In genomic region chr7:149714910-149715471, GRCh38 we compare ENCODE assay signal across 8 cellular contexts. TPM values are rescaled to one million over a fixed set of nuclear protein-coding genes. Genes with fewer than 3 reads are reported as not detected.
DNase-seq lines count a peak whose midpoint lies in the region; ATAC-seq and TF ChIP-seq lines count a peak whose summit lies in the region.

No MANE protein-coding gene starts in this region.

- CTCF ChIA-PET in CD8-positive, alpha-beta T cell (lab: Charles Lee) = interaction anchor here (1.6 kb wide), 1 partner anchor 27 kb away, joined by 5 read pairs; no protein-coding TSS in a partner anchor
- CTCF ChIA-PET in PC-9 (lab: Charles Lee) = interaction anchor here (1.5 kb wide), 1 partner anchor 52 kb away, joined by 6 read pairs; no protein-coding TSS in a partner anchor

- no peaks in the 10 kb centered on the region for H3K27me3 Mint-ChIP-seq in CD8-positive, alpha-beta T cell (ENCODE audit: low read depth)
- peaks cover 17% of the 10 kb centered on the region for H3K27me3 Mint-ChIP-seq in GM23338 (ENCODE audit: insufficient read depth, low read depth, poor library complexity)

- POLR2A ChIA-PET in CD8-positive, alpha-beta T cell (lab: Charles Lee) = no interaction called here
- POLR2A ChIA-PET in PC-9 (lab: Charles Lee; ENCODE audit: unreplicated experiment) = interaction anchor here (0.6 kb wide), 1 partner anchor 1654 kb away, joined by 6 read pairs; no protein-coding TSS in a partner anchor

- peak in 4 of 7 experiments; percentile 14 to 54 (median 38) for DNase-seq in CD8-positive, alpha-beta T cell
- DNase-seq in GM23338 (ENCODE audit: low spot score) (no peak), PC-9 (no peak), GM03348 (ENCODE audit: low spot score) (no peak), HT-29 (ENCODE audit: low spot score) (no peak)
- peak; percentile 53 for DNase-seq in central memory CD4-positive, alpha-beta T cell

- peak overlapping the region; percentile 94 for H3K27ac Mint-ChIP-seq in CD8-positive, alpha-beta T cell
- H3K27ac Mint-ChIP-seq in GM23338 = peak overlapping the region; percentile 70; the same call in 1 of the 2 replicates

- H3K27me3 ChIP-seq in CD8-positive, alpha-beta T cell (ENCODE audit: insufficient read depth, low read length) = no peaks in the 10 kb centered on the region
- H3K27me3 ChIP-seq in GM23338 (ENCODE audit: insufficient read depth) (peaks cover 20% of the 10 kb centered on the region), PC-9 (ENCODE audit: insufficient read depth, low read depth) (no peaks in the 10 kb centered on the region), muscle layer of colon (ENCODE audit: control insufficient read depth in 1 of 2, insufficient read depth in 2 of 2, low read length in 2 of 2) (no peaks in the 10 kb centered on the region), thymus (ENCODE audit: control insufficient read depth, insufficient read depth) (no peaks in the 10 kb centered on the region)

- H3K27ac ChIP-seq in CD8-positive, alpha-beta T cell (ENCODE audit: low read depth, low read length) = peak overlapping the region; percentile 30
- no peak overlapping the region for H3K27ac ChIP-seq in GM23338 (ENCODE audit: low read depth)
- no peak overlapping the region for H3K27ac ChIP-seq in PC-9
- H3K27ac ChIP-seq in muscle layer of colon (ENCODE audit: low read depth, low read length) = peak overlapping the region; percentile 67
- H3K27ac ChIP-seq in thymus (ENCODE audit: low read depth) = no peak overlapping the region

- peak overlapping the region; percentile 88 for H3K4me3 Mint-ChIP-seq in CD8-positive, alpha-beta T cell
- peak overlapping the region; percentile 93 for H3K4me3 Mint-ChIP-seq in GM23338

- TF ChIP-seq CTCF in CD8-positive, alpha-beta T cell (IDR thresholded peaks at IDR 0.05) = no peak
- TF ChIP-seq CTCF in GM23338 (conservative IDR thresholded peaks at IDR 0.05; ENCODE audit: low read depth in 2 of 2) (no peak), PC-9 (conservative IDR thresholded peaks at IDR 0.05) (no peak)

- peak overlapping the region; percentile 36 for H3K4me3 ChIP-seq in CD8-positive, alpha-beta T cell (ENCODE audit: low read depth, low read length)
- peak overlapping the region; percentile 93 for H3K4me3 ChIP-seq in GM23338
- H3K4me3 ChIP-seq in PC-9 = peak overlapping the region; percentile 76
- peak overlapping the region; percentile 78 to 82 for H3K4me3 ChIP-seq in muscle layer of colon (ENCODE audit: low read depth in 1 of 2, low read length in 2 of 2)
- peak overlapping the region; percentile 65 for H3K4me3 ChIP-seq in thymus (ENCODE audit: low read length)

- H3F3A ChIP-seq in GM23338 (replicated peaks; ENCODE audit: low read depth) (no peaks in the 10 kb centered on the region), PC-9 (ENCODE audit: insufficient read depth, low read depth) (no peaks in the 10 kb centered on the region)

- peaks cover 5% of the 10 kb centered on the region for H3K9me3 ChIP-seq in CD8-positive, alpha-beta T cell (ENCODE audit: low read length)
- H3K9me3 ChIP-seq in PC-9 (ENCODE audit: insufficient read depth, low read depth) (peaks cover 23% of the 10 kb centered on the region), muscle layer of colon (ENCODE audit: low read length) (no peaks in the 10 kb centered on the region), thymus (ENCODE audit: control insufficient read depth) (peaks cover 2% of the 10 kb centered on the region)

- H2AFZ ChIP-seq in GM23338 = peak overlapping the region; percentile 96
- H2AFZ ChIP-seq in PC-9 = peak overlapping the region; percentile 93

- H3K9me2 ChIP-seq in GM23338 (ENCODE audit: insufficient read depth) = no peaks in the 10 kb centered on the region
- H3K9me2 ChIP-seq in PC-9 (ENCODE audit: insufficient read depth) = no peaks in the 10 kb centered on the region

- BruUV-seq in PC-9 (replicated peaks; lab: Mats Ljungman, UMichigan) = no TSS peak

- intact Hi-C loops in CD8-positive, alpha-beta T cell (cut with DNase I, micrococcal nuclease) = loop anchor here (1.0 to 10.0 kb wide), 9 partner anchors 56 to 1370 kb away; partner anchors contain the start of genes AGAP3 (in 1 of the 2), FASTK (in 1 of the 2), REPIN1 (in 1 of the 2) and TMUB1 (in 1 of the 2)
- intact Hi-C loops in PC-9 (cut with micrococcal nuclease; ENCODE audit: unreplicated experiment) = loop anchor here (1.0 to 10.0 kb wide), 2 partner anchors 24 to 90 kb away; no protein-coding TSS in a partner anchor

- WGBS in thymus = 3% methylated on average over 48 of the region's 48 CpGs

- H3K36me3 Mint-ChIP-seq in CD8-positive, alpha-beta T cell = peaks cover 9% of the 10 kb centered on the region
- H3K36me3 Mint-ChIP-seq in GM23338 (ENCODE audit: low read depth) = peaks cover 7% of the 10 kb centered on the region; the same call in 2 of the 3 replicates

- H3K79me2 ChIP-seq in GM23338 (replicated peaks; ENCODE audit: insufficient read depth) (peaks cover 10% of the 10 kb centered on the region; the same call in 1 of the 2 replicates), PC-9 (ENCODE audit: low read depth) (no peaks in the 10 kb centered on the region; the same call in 1 of the 2 replicates)

- H3K4me1 Mint-ChIP-seq in CD8-positive, alpha-beta T cell (ENCODE audit: low read depth) = peaks cover 23% of the 10 kb centered on the region
- peaks cover 11% of the 10 kb centered on the region for H3K4me1 Mint-ChIP-seq in GM23338

- ATAC-seq in CD8-positive, alpha-beta T cell = peak; percentile 16
- no peak for ATAC-seq in GM23338

- H3K9me3 Mint-ChIP-seq in CD8-positive, alpha-beta T cell = peaks cover 16% of the 10 kb centered on the region
- H3K9me3 Mint-ChIP-seq in GM23338 = peaks cover 27% of the 10 kb centered on the region

- peak overlapping the region; percentile 94 for H3K4me2 ChIP-seq in GM23338
- peak overlapping the region; percentile 92 for H3K4me2 ChIP-seq in PC-9

- peak overlapping the region; percentile 54 for H3K9ac ChIP-seq in muscle layer of colon (ENCODE audit: low read length)

- H4K20me1 ChIP-seq in GM23338 (replicated peaks; ENCODE audit: insufficient read depth) = no peaks in the 10 kb centered on the region; the same call in 1 of the 2 replicates
- no peaks in the 10 kb centered on the region for H4K20me1 ChIP-seq in PC-9 (ENCODE audit: insufficient read depth)

- peaks cover 18% of the 10 kb centered on the region for H3K4me1 ChIP-seq in CD8-positive, alpha-beta T cell (ENCODE audit: insufficient read depth, low read length)
- H3K4me1 ChIP-seq in GM23338 (ENCODE audit: insufficient read depth) = no peaks in the 10 kb centered on the region; the same call in none of the 2 replicates
- peaks cover 9% of the 10 kb centered on the region for H3K4me1 ChIP-seq in PC-9 (replicated peaks; ENCODE audit: insufficient read depth)
- H3K4me1 ChIP-seq in muscle layer of colon (ENCODE audit: insufficient read depth, low read length) = peaks cover 37% of the 10 kb centered on the region
- peaks cover 11% of the 10 kb centered on the region for H3K4me1 ChIP-seq in thymus (ENCODE audit: control insufficient read depth, insufficient read depth, low read length)

- no peaks in the 10 kb centered on the region for H3K36me3 ChIP-seq in CD8-positive, alpha-beta T cell (ENCODE audit: insufficient read depth, low read length)
- H3K36me3 ChIP-seq in GM23338 (ENCODE audit: insufficient read depth) (0 out of 2 replicates have a peak, but pooled peaks cover 6% of the 10 kb centered on the region), PC-9 (ENCODE audit: low read depth) (no peaks in the 10 kb centered on the region), muscle layer of colon (ENCODE audit: insufficient read depth, low read length) (no peaks in the 10 kb centered on the region), thymus (ENCODE audit: control insufficient read depth, insufficient read depth) (no peaks in the 10 kb centered on the region)

TF ChIP-seq in GM23338, 12 proteins besides CTCF, POLR2A, EP300 and RAD21:
- TF ChIP-seq EZH2phosphoT487 (IDR thresholded peaks at IDR 0.05; ENCODE audit: unreplicated experiment) = no peak
- peak; percentile 69 for TF ChIP-seq POLR2AphosphoS5 (IDR thresholded peaks at IDR 0.05; ENCODE audit: low read depth)
- peak; percentile 82 for TF ChIP-seq CREB1 (CRISPR knock-in tag; IDR thresholded peaks at IDR 0.05; ENCODE audit: low read depth)

RNA-seq across cellular contexts. Expression of gene ZNF467, which starts 58.4 kb away (rescaled TPM):
- total RNA-seq in CD8-positive, alpha-beta T cell = 1 to 10 TPM; 2.2 to 2.5 TPM
- 0.10 and 0.19 TPM in 2 replicates for total RNA-seq in GM23338 (2014; rRNA removed; shearing (Covaris generic))
- polyA plus RNA-seq in GM23338 (2016; fragmentation: Nextera tagmentation; extraction: Ambion mirVana) = 0.30 and 0.40 TPM in 2 replicates
- total RNA-seq in PC-9 (2021) = 6.6 and 10.3 TPM in 2 replicates
- 8.8 TPM for polyA plus RNA-seq in thymus
- 0.63 and 0.66 TPM in 2 replicates for total RNA-seq in HT-29 (2014; rRNA removed; shearing (Covaris generic))

Comparison
In these comparisons a context has a peak if more than half of its experiments do, and no peak if none do; other contexts are left out.
1. DNase-seq: peak in CD8-positive, alpha-beta T cell (4 of 7) and central memory CD4-positive, alpha-beta T cell (single experiment); none in GM23338 (single experiment), PC-9 (0 of 2), GM03348 (single experiment) and HT-29 (single experiment).
2. H3K27ac ChIP-seq: peak in CD8-positive, alpha-beta T cell (single experiment) and muscle layer of colon (single experiment); none in GM23338 (single experiment), PC-9 (single experiment) and thymus (single experiment).
3. H3K4me3 ChIP-seq: peak in every context shown above with its lines; median percentile 93 in GM23338; 80 in muscle layer of colon; 76 in PC-9; 65 in thymus; 36 in CD8-positive, alpha-beta T cell.